Comparison of ENCODE assay signal across 8 cellular contexts in genomic region chr3:26712211-26713026, GRCh38.
DNase-seq lines count a peak whose midpoint lies in the region; ATAC-seq, FAIRE-seq and TF ChIP-seq lines count a peak whose summit lies in the region.

No MANE protein-coding gene starts in this region.

- H3K27ac ChIP-seq in C4-2B (no peak overlapping the region), right lobe of liver (no peak overlapping the region)

- intact Hi-C loops in right lobe of liver (cut with DNase I): no loop called here

- TF ChIP-seq CTCF in C4-2B (conservative IDR thresholded peaks at IDR 0.05) (peak; percentile 77), bronchial epithelial cell (IDR thresholded peaks at IDR 0.05; ENCODE audit: insufficient read depth, low read length, severe bottlenecking) (peak; percentile 46), right lobe of liver (IDR thresholded peaks at IDR 0.05) (peak; percentile 63 to 76 (median 71))

- no peak for TF ChIP-seq POLR2A in right lobe of liver (IDR thresholded peaks at IDR 0.05)

- ATAC-seq in GM18861 (IDR thresholded peaks at IDR 0.05; ENCODE audit: unreplicated experiment) (peak; percentile 71), HG02981 (IDR thresholded peaks at IDR 0.05; ENCODE audit: unreplicated experiment) (peak; percentile 87), right lobe of liver (peak; percentile 73 to 83 (median 77))

- FAIRE-seq in bronchial epithelial cell (lab: Jason Lieb, UNC): no peak

- 29% methylated on average over 4 of the region's 5 CpGs for WGBS in right lobe of liver (ENCODE audit: insufficient coverage, low coverage, low lambda C conversion rate, missing lambda C conversion rate)

- DNase-seq in NCI-H2171 treated with DMSO at 0.1 percent for 48 hours (lab: John Stamatoyannopoulos, UW): peak; percentile 49
- peak; percentile 31 for DNase-seq in bronchial epithelial cell (ENCODE audit: low read depth)
- DNase-seq in right lobe of liver: no peak
- DNase-seq in amniotic stem cell (lab: John Stamatoyannopoulos, UW): no peak
- DNase-seq in activated CD4-positive, alpha-beta T cell treated with anti-CD3 and anti-CD28 coated beads, Interleukin-2, amount 50 U/mL, for 4 hours: no peak

- H3K27me3 ChIP-seq in bronchial epithelial cell (ENCODE audit: control insufficient read depth, insufficient read depth, low read length) (no peaks in the 10 kb centered on the region), right lobe of liver (no peaks in the 10 kb centered on the region)

- peaks cover 0 to 5% (median 2%) of the 10 kb centered on the region in 4 donors for H3K4me1 ChIP-seq in right lobe of liver

- H3K36me3 ChIP-seq in bronchial epithelial cell (ENCODE audit: control insufficient read depth, insufficient read depth, low read length): no peaks in the 10 kb centered on the region
- H3K36me3 ChIP-seq in right lobe of liver: no peaks in the 10 kb centered on the region

- no peak overlapping the region for H3K4me3 ChIP-seq in bronchial epithelial cell (ENCODE audit: low read depth, low read length)
- H3K4me3 ChIP-seq in right lobe of liver: no peak overlapping the region

- H3K9me3 ChIP-seq in right lobe of liver: no peaks in the 10 kb centered on the region

Comparison
In these comparisons a context has a peak if more than half of its experiments do, and no peak if none do; other contexts are left out.
1. DNase-seq: peak in NCI-H2171 treated with DMSO at 0.1 percent for 48 hours (single experiment) and bronchial epithelial cell (single experiment); none in right lobe of liver (0 of 3), amniotic stem cell (single experiment) and activated CD4-positive, alpha-beta T cell treated with anti-CD3 and anti-CD28 coated beads, Interleukin-2, amount 50 U/mL, for 4 hours (0 of 2).
2. Peak in every context shown above with its lines, with median percentiles within 50 percentile points of each other: CTCF ChIP-seq and ATAC-seq.